31 cellular contexts compared by ENCODE assay signal in the genomic region with DNA sequence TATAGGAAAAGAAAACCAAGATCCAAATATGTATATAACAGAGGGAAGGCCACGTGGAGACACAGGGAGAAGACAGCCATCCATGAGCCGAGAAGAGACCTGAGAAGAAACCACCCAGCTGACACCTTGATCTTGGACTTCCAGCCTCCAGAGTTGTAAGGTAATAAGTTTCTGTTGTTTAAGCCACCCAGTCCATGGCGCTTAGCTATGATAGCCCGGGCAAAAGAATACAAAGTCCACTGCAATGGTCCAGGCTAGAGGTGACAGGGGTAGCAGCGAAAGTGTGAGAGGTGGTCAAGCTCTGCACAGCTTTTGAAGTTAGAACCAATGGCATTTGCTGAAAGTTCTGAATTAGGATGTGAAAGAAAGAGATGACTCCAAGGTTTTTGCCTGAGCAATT. TPM values are rescaled to one million over a fixed set of nuclear protein-coding genes. Genes with fewer than 3 reads are reported as not detected.
A peak's percentile ranks its signal among the peaks of the same experiment; 100 is the strongest.
DNase-seq lines count a peak whose midpoint lies in the region; ATAC-seq and TF ChIP-seq lines count a peak whose summit lies in the region.
"Had no signal": no experiment of that assay in that cellular context is flagged by ENCODE, and none has a peak within 500 bp of the region (broad histone marks: within the 10 kb centered on the region; RNA-seq: fewer than 3 reads in every experiment).

No MANE protein-coding gene starts in this region.

- 63 to 73% methylated on average over 5 of the region's 5 CpGs for WGBS in sigmoid colon, 2 donors

- TF ChIP-seq CTCF in right atrium auricular region (IDR thresholded peaks at IDR 0.05) (no peak), sigmoid colon (IDR thresholded peaks at IDR 0.05) (no peak)
- TF ChIP-seq CTCF in activated CD8-positive, alpha-beta T cell treated with anti-CD3 and anti-CD28 coated beads for 36 hours (IDR thresholded peaks at IDR 0.05) = no peak

- POLR2A ChIA-PET in activated CD8-positive, alpha-beta T cell treated with anti-CD3 and anti-CD28 coated beads for 36 hours (lab: Charles Lee) = no interaction called here

- H3K9me3 ChIP-seq in right atrium auricular region = no peaks in the 10 kb centered on the region
- no peaks in the 10 kb centered on the region for H3K9me3 ChIP-seq in sigmoid colon
- H3K9me3 ChIP-seq: ascending aorta, esophagus squamous epithelium, SJCRH30, thoracic aorta, vagina had no signal

- H3K4me3 Mint-ChIP-seq in activated CD8-positive, alpha-beta T cell treated with anti-CD3 and anti-CD28 coated beads for 36 hours = no peak overlapping the region
- H3K4me3 Mint-ChIP-seq: activated T-cell treated with anti-CD3 and anti-CD28 coated beads, Interleukin-2, amount 50 U/mL, for 24 hours; B cell; CD8-positive, alpha-beta T cell had no signal

- TF ChIP-seq EP300 in sigmoid colon (IDR thresholded peaks at IDR 0.05) = no peak

- H3K27ac Mint-ChIP-seq in activated CD8-positive, alpha-beta T cell treated with anti-CD3 and anti-CD28 coated beads for 36 hours = no peak overlapping the region
- H3K27ac Mint-ChIP-seq: activated T-cell treated with anti-CD3 and anti-CD28 coated beads, Interleukin-2, amount 50 U/mL, for 24 hours; B cell; CD8-positive, alpha-beta T cell had no signal

- H3K36me3 ChIP-seq in right atrium auricular region (peaks cover 50% of the 10 kb centered on the region), sigmoid colon (peaks cover 0 to 12% (median 3%) of the 10 kb centered on the region in 4 donors)
- H3K36me3 ChIP-seq: esophagus squamous epithelium, SJCRH30, vagina, WERI-Rb-1 had no signal

- H3K27ac ChIP-seq in right atrium auricular region (peak overlapping the region; percentile 83 to 94), sigmoid colon (peak overlapping the region in 3 of 4 donors; percentile 82 to 85 (median 83))
- H3K27ac ChIP-seq: foreskin keratinocyte, SJCRH30, vagina had no signal

- ATAC-seq in left colon = peak; percentile 28
- no peak for ATAC-seq in activated CD8-positive, alpha-beta T cell treated with anti-CD3 and anti-CD28 coated beads for 36 hours
- ATAC-seq: CD8-positive, alpha-beta T cell; foreskin keratinocyte had no signal

- DNase-seq in right atrium auricular region (ENCODE audit: low spot score) = no peak
- no peak for DNase-seq in cardiac septum (ENCODE audit: low spot score)
- DNase-seq in left colon = no peak
- DNase-seq in sigmoid colon = no peak
- DNase-seq in iPS-NIHi7 (ENCODE audit: extremely low spot score) = no peak
- no peak for DNase-seq in activated effector memory CD4-positive, alpha-beta T cell treated with Interleukin-2 at 50 U/mL for 16 hours
- DNase-seq in activated CD8-positive, alpha-beta T cell treated with anti-CD3 and anti-CD28 coated beads for 36 hours = no peak
- no peak for DNase-seq in NCI-H226
- DNase-seq: ACHN; activated CD4-positive, alpha-beta T cell treated with anti-CD3 and anti-CD28 coated beads for 4 hours; activated gamma-delta T cell treated with Interleukin-2 at 50 U/mL for 16 hours; activated T-cell treated with anti-CD3 and anti-CD28 coated beads, Interleukin-2, amount 50 U/mL, for 24 hours; CD8-positive, alpha-beta T cell; central memory CD4-positive, alpha-beta T cell; dermis blood vessel endothelial cell; esophagus squamous epithelium; foreskin keratinocyte; mesenchymal stem cell; NCI-H1105; NCI-H187; NCI-H82; posterior cingulate gyrus; SJCRH30; stimulated activated naive CD4-positive, alpha-beta T cell; WERI-Rb-1 had no signal

- CTCF ChIA-PET in activated CD8-positive, alpha-beta T cell treated with anti-CD3 and anti-CD28 coated beads for 36 hours (lab: Charles Lee) = interaction anchor here (2.1 kb wide), 1 partner anchor 29 kb away, joined by 7 read pairs; no protein-coding TSS in a partner anchor

- peaks cover 0 to 34% of the 10 kb centered on the region in 2 donors for H3K4me1 ChIP-seq in right atrium auricular region
- H3K4me1 ChIP-seq in sigmoid colon = peaks cover 0 to 37% (median 17%) of the 10 kb centered on the region in 4 donors
- H3K4me1 ChIP-seq: foreskin keratinocyte had no signal

- TF ChIP-seq POLR2A in sigmoid colon (IDR thresholded peaks at IDR 0.05) = no peak

- peaks cover 14% of the 10 kb centered on the region for H3K4me1 Mint-ChIP-seq in activated CD8-positive, alpha-beta T cell treated with anti-CD3 and anti-CD28 coated beads for 36 hours (ENCODE audit: low read depth)
- H3K4me1 Mint-ChIP-seq: B cell had no signal

- intact Hi-C loops in cardiac septum (cut with DNase I) (no loop called here), left colon (cut with DNase I, micrococcal nuclease) (no loop called here), sigmoid colon (cut with DNase I) (loop anchor here (5.0 kb wide), 2 partner anchors 40 to 45 kb away; a partner anchor contains a TSS)
- intact Hi-C loops in activated CD8-positive, alpha-beta T cell treated with anti-CD3 and anti-CD28 coated beads for 36 hours (cut with micrococcal nuclease) = no loop called here

- H3K27me3 ChIP-seq in right atrium auricular region = no peaks in the 10 kb centered on the region
- no peaks in the 10 kb centered on the region for H3K27me3 ChIP-seq in sigmoid colon
- H3K27me3 ChIP-seq: ascending aorta, esophagus squamous epithelium, SJCRH30, vagina had no signal

- H3K4me3 ChIP-seq in right atrium auricular region (peak overlapping the region; percentile 52 to 64), sigmoid colon (no peak overlapping the region)
- H3K4me3 ChIP-seq: esophagus squamous epithelium, SJCRH30, vagina had no signal

- H3K9me3 Mint-ChIP-seq in activated CD8-positive, alpha-beta T cell treated with anti-CD3 and anti-CD28 coated beads for 36 hours = no peaks in the 10 kb centered on the region
- H3K9me3 Mint-ChIP-seq: activated T-cell treated with anti-CD3 and anti-CD28 coated beads, Interleukin-2, amount 50 U/mL, for 24 hours; CD8-positive, alpha-beta T cell had no signal

- no peaks in the 10 kb centered on the region for H3K27me3 Mint-ChIP-seq in activated CD8-positive, alpha-beta T cell treated with anti-CD3 and anti-CD28 coated beads for 36 hours
- H3K27me3 Mint-ChIP-seq: activated T-cell treated with anti-CD3 and anti-CD28 coated beads, Interleukin-2, amount 50 U/mL, for 24 hours; B cell had no signal

- H3K36me3 Mint-ChIP-seq in activated CD8-positive, alpha-beta T cell treated with anti-CD3 and anti-CD28 coated beads for 36 hours (ENCODE audit: low read depth) = no peaks in the 10 kb centered on the region

RNA-seq across cellular contexts. Expression of a gene that starts 2.8 kb away (rescaled TPM):
- total RNA-seq in right atrium auricular region (100 to 1,000 TPM; 357 to 410 TPM), cardiac septum (878 TPM), left colon (1 to 10 TPM; 3.5 to 9.6 TPM), sigmoid colon (10 to 100 TPM; 17.3 to 37.7 (median 22.1) TPM)
- polyA plus RNA-seq in sigmoid colon = 10 to 100 TPM in 1 of 3 donors, 1 to 10 TPM in 2; 3.3 to 11.1 (median 5.4) TPM
- total RNA-seq in activated CD8-positive, alpha-beta T cell treated with anti-CD3 and anti-CD28 coated beads for 36 hours = 1 to 10 TPM; 1.0 to 1.3 TPM
- total RNA-seq: Daoy, HT1080 had no signal

RNA-seq across cellular contexts. Expression of a gene that starts 30.6 kb away (rescaled TPM):
- total RNA-seq in right atrium auricular region (1,000 to 10,000 TPM; 1,108 to 5,712 TPM), cardiac septum (4,186 TPM), left colon (100 to 1,000 TPM; 520 to 622 TPM), sigmoid colon (100 to 1,000 TPM; 165 to 208 (median 186) TPM)
- 1,000 to 10,000 TPM in 1 of 3 donors, 100 to 1,000 TPM in 2; 558 to 1,173 (median 876) TPM for polyA plus RNA-seq in sigmoid colon
- 100 to 1,000 TPM; 405 to 423 TPM for total RNA-seq in activated CD8-positive, alpha-beta T cell treated with anti-CD3 and anti-CD28 coated beads for 36 hours

RNA-seq across cellular contexts. Expression of a gene that starts 44.9 kb away (rescaled TPM):
- 100 to 1,000 TPM; 180 to 231 TPM for total RNA-seq in right atrium auricular region
- 228 TPM for total RNA-seq in cardiac septum
- 100 to 1,000 TPM; 563 to 581 TPM for total RNA-seq in left colon
- 100 to 1,000 TPM; 155 to 227 (median 181) TPM for total RNA-seq in sigmoid colon
- polyA plus RNA-seq in sigmoid colon = 1,000 to 10,000 TPM in 2 of 3 donors, 100 to 1,000 TPM in 1; 696 to 1,674 (median 1,233) TPM
- 100 to 1,000 TPM; 243 to 264 TPM for total RNA-seq in activated CD8-positive, alpha-beta T cell treated with anti-CD3 and anti-CD28 coated beads for 36 hours

Comparison
In these comparisons a context has a peak if more than half of its experiments do, and no peak if none do; other contexts are left out.
1. H3K4me3 ChIP-seq: peak in right atrium auricular region (2 of 2); none in sigmoid colon (0 of 4).
2. RNA of a gene that starts 2.8 kb away (total RNA-seq): 878 TPM in cardiac septum (single experiment) and 357 to 410 TPM in right atrium auricular region; 17.3 to 37.7 TPM in sigmoid colon, 3.5 to 9.6 TPM in left colon and 1.0 to 1.3 TPM in activated CD8-positive, alpha-beta T cell treated with anti-CD3 and anti-CD28 coated beads for 36 hours; every median in the first group is over 4 times any median in the second.